ENCODE assay signal across 1 cellular context in genomic region chr1:7667625-7668218, GRCh38.
TF ChIP-seq lines count a peak whose summit lies in the region.

No MANE protein-coding gene starts in this region.

TF ChIP-seq in HepG2, 621 proteins besides CTCF, POLR2A, EP300 and RAD21 (continued from another document and continues in another):
- TF ChIP-seq ZBED4 (CRISPR knock-in tag; IDR thresholded peaks at IDR 0.05; ENCODE audit: borderline replicate concordance) (peak; percentile 46; the same call in 1 of the 2 replicates), ZSCAN29 (CRISPR knock-in tag; conservative IDR thresholded peaks at IDR 0.05) (0 out of 2 replicates have a peak, but pooled peaks have one; percentile 43), SMAD1 (CRISPR knock-in tag; IDR thresholded peaks at IDR 0.05; ENCODE audit: borderline replicate concordance, low read depth) (peak; percentile 33; the same call in 1 of the 2 replicates), SPEN (CRISPR knock-in tag; IDR thresholded peaks at IDR 0.05; ENCODE audit: low read depth) (peak; percentile 57; the same call in 1 of the 2 replicates), NR2F6 (IDR thresholded peaks at IDR 0.05) (no peak), NR2F6 (CRISPR knock-in tag; IDR thresholded peaks at IDR 0.05) (peak; percentile 52; the same call in 1 of the 2 replicates), RBM22 (optimal IDR thresholded peaks at IDR 0.05; ENCODE audit: low read length) (no peak), SMARCE1 (IDR thresholded peaks at IDR 0.05; ENCODE audit: borderline replicate concordance) (no peak), SOX6 (IDR thresholded peaks at IDR 0.05) (no peak), SOX6 (CRISPR knock-in tag; IDR thresholded peaks at IDR 0.05) (peak; percentile 30; the same call in 1 of the 2 replicates), GABPB1 (CRISPR knock-in tag; IDR thresholded peaks at IDR 0.05) (peak; percentile 51; the same call in 1 of the 2 replicates), THAP7 (CRISPR knock-in tag; IDR thresholded peaks at IDR 0.05) (0 out of 2 replicates have a peak, but pooled peaks have one; percentile 36), CREB1 (IDR thresholded peaks at IDR 0.05) (no peak), CREB1 (CRISPR knock-in tag; IDR thresholded peaks at IDR 0.05) (no peak), SMAD3 (CRISPR knock-in tag; IDR thresholded peaks at IDR 0.05) (0 out of 2 replicates have a peak, but pooled peaks have one; percentile 63), PATZ1 (CRISPR knock-in tag; IDR thresholded peaks at IDR 0.05) (0 out of 2 replicates have a peak, but pooled peaks have one; percentile 40), ZNF12 (CRISPR knock-in tag; IDR thresholded peaks at IDR 0.05) (0 out of 2 replicates have a peak, but pooled peaks have one; percentile 26), HMGXB4 (CRISPR knock-in tag; IDR thresholded peaks at IDR 0.05; ENCODE audit: borderline replicate concordance in 1 of 2, low read depth in 1 of 2) (peak; percentile 66 to 72; a peak in 3 of 4 replicates), PITX1 (CRISPR knock-in tag; IDR thresholded peaks at IDR 0.05) (peak; percentile 52; the same call in 1 of the 2 replicates), ATF6 (CRISPR knock-in tag; conservative IDR thresholded peaks at IDR 0.05) (0 out of 2 replicates have a peak, but pooled peaks have one; percentile 50), ZNF768 (CRISPR knock-in tag; IDR thresholded peaks at IDR 0.05) (peak; percentile 44; the same call in 1 of the 2 replicates), GMEB1 (CRISPR knock-in tag; IDR thresholded peaks at IDR 0.05; ENCODE audit: borderline replicate concordance) (0 out of 2 replicates have a peak, but pooled peaks have one; percentile 29), ZNF691 (CRISPR knock-in tag; IDR thresholded peaks at IDR 0.05; ENCODE audit: borderline replicate concordance, low read depth) (0 out of 2 replicates have a peak, but pooled peaks have one; percentile 76), LCORL (IDR thresholded peaks at IDR 0.05) (no peak), LCORL (CRISPR knock-in tag; IDR thresholded peaks at IDR 0.05) (0 out of 2 replicates have a peak, but pooled peaks have one; percentile 16), ETV5 (CRISPR knock-in tag; IDR thresholded peaks at IDR 0.05; ENCODE audit: borderline replicate concordance) (peak; percentile 34; the same call in 1 of the 2 replicates), NRL (CRISPR knock-in tag; IDR thresholded peaks at IDR 0.05; ENCODE audit: borderline replicate concordance) (peak; percentile 73), MAX (IDR thresholded peaks at IDR 0.05) (peak; percentile 46; the same call in 1 of the 2 replicates), ZNF280B (CRISPR knock-in tag; IDR thresholded peaks at IDR 0.05; ENCODE audit: borderline replicate concordance) (0 out of 2 replicates have a peak, but pooled peaks have one; percentile 50), EHMT2 (IDR thresholded peaks at IDR 0.05; ENCODE audit: borderline replicate concordance, low read depth, low read length) (no peak), IKZF1 (IDR thresholded peaks at IDR 0.05) (no peak), DDIT3 (CRISPR knock-in tag; IDR thresholded peaks at IDR 0.05) (no peak), KDM2A (CRISPR knock-in tag; IDR thresholded peaks at IDR 0.05; ENCODE audit: borderline replicate concordance, low read depth) (peak; percentile 56; the same call in 1 of the 2 replicates), ZSCAN21 (CRISPR knock-in tag; IDR thresholded peaks at IDR 0.05; ENCODE audit: borderline replicate concordance) (0 out of 2 replicates have a peak, but pooled peaks have one; percentile 20), ZNF331 (CRISPR knock-in tag; IDR thresholded peaks at IDR 0.05) (peak; percentile 64; the same call in 1 of the 2 replicates), ZNF790 (CRISPR knock-in tag; IDR thresholded peaks at IDR 0.05; ENCODE audit: borderline replicate concordance) (no peak), ELF1 (CRISPR knock-in tag; IDR thresholded peaks at IDR 0.05) (0 out of 2 replicates have a peak, but pooled peaks have one; percentile 23), ZNF383 (CRISPR knock-in tag; IDR thresholded peaks at IDR 0.05; ENCODE audit: borderline replicate concordance) (peak; percentile 72; the same call in 1 of the 2 replicates), ZBTB38 (CRISPR knock-in tag; IDR thresholded peaks at IDR 0.05) (peak; percentile 64; the same call in 1 of the 2 replicates), FOXO4 (CRISPR knock-in tag; conservative IDR thresholded peaks at IDR 0.05) (no peak), ZNF891 (CRISPR knock-in tag; IDR thresholded peaks at IDR 0.05) (peak; percentile 73; the same call in 1 of the 2 replicates), ZNF619 (CRISPR knock-in tag; IDR thresholded peaks at IDR 0.05) (peak; percentile 78; the same call in 1 of the 2 replicates), ZFP36L2 (CRISPR knock-in tag; IDR thresholded peaks at IDR 0.05) (no peak)
